1 cellular context compared by ENCODE assay signal in genomic region chr18:712401-713134, GRCh38.
TF ChIP-seq lines count a peak whose summit lies in the region.

A gene with protein sequence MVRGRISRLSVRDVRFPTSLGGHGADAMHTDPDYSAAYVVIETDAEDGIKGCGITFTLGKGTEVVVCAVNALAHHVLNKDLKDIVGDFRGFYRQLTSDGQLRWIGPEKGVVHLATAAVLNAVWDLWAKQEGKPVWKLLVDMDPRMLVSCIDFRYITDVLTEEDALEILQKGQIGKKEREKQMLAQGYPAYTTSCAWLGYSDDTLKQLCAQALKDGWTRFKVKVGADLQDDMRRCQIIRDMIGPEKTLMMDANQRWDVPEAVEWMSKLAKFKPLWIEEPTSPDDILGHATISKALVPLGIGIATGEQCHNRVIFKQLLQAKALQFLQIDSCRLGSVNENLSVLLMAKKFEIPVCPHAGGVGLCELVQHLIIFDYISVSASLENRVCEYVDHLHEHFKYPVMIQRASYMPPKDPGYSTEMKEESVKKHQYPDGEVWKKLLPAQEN (minus strand): TSS chr18:712630. CDS start chr18:712587, 43 bp downstream.

TF ChIP-seq in HepG2, 621 proteins besides CTCF, POLR2A, EP300 and RAD21 (continued from another document and continues in another):
- TF ChIP-seq, protein P1, sequence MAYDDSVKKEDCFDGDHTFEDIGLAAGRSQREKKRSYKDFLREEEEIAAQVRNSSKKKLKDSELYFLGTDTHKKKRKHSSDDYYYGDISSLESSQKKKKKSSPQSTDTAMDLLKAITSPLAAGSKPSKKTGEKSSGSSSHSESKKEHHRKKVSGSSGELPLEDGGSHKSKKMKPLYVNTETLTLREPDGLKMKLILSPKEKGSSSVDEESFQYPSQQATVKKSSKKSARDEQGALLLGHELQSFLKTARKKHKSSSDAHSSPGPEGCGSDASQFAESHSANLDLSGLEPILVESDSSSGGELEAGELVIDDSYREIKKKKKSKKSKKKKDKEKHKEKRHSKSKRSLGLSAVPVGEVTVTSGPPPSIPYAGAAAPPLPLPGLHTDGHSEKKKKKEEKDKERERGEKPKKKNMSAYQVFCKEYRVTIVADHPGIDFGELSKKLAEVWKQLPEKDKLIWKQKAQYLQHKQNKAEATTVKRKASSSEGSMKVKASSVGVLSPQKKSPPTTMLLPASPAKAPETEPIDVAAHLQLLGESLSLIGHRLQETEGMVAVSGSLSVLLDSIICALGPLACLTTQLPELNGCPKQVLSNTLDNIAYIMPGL (CRISPR knock-in tag; IDR thresholded peaks at IDR 0.05; ENCODE audit: borderline replicate concordance in 1 of 2, low read depth in 1 of 2) = peak; percentile 55 to 68; a peak in 3 of 4 replicates
- TF ChIP-seq CREB1 (IDR thresholded peaks at IDR 0.05) (no peak), CREB1 (CRISPR knock-in tag; IDR thresholded peaks at IDR 0.05) (no peak), KDM1A (CRISPR knock-in tag; IDR thresholded peaks at IDR 0.05) (0 out of 2 replicates have a peak, but pooled peaks have one; percentile 61), GLI4 (CRISPR knock-in tag; IDR thresholded peaks at IDR 0.05; ENCODE audit: borderline replicate concordance) (no peak), LCORL (IDR thresholded peaks at IDR 0.05) (no peak), LCORL (CRISPR knock-in tag; IDR thresholded peaks at IDR 0.05) (no peak), ZFP41 (CRISPR knock-in tag; IDR thresholded peaks at IDR 0.05; ENCODE audit: borderline replicate concordance) (peak; percentile 74; the same call in 1 of the 2 replicates), ASH2L (IDR thresholded peaks at IDR 0.05; ENCODE audit: insufficient read length, low read depth, low read length) (peak; percentile 47), TCF12 (IDR thresholded peaks at IDR 0.05) (no peak), TCF12 (CRISPR knock-in tag; IDR thresholded peaks at IDR 0.05) (0 out of 2 replicates have a peak, but pooled peaks have one; percentile 40), CCDC6 (CRISPR knock-in tag; IDR thresholded peaks at IDR 0.05) (no peak; the same call in 1 of the 2 replicates), ZNF850 (CRISPR knock-in tag; conservative IDR thresholded peaks at IDR 0.05) (peak; percentile 69; the same call in 1 of the 2 replicates), SIX4 (CRISPR knock-in tag; IDR thresholded peaks at IDR 0.05) (no peak), ZNF816 (CRISPR knock-in tag; IDR thresholded peaks at IDR 0.05; ENCODE audit: borderline replicate concordance) (peak; percentile 73), ZNF121 (CRISPR knock-in tag; IDR thresholded peaks at IDR 0.05) (0 out of 2 replicates have a peak, but pooled peaks have one; percentile 17), ZNF503 (CRISPR knock-in tag; IDR thresholded peaks at IDR 0.05) (no peak), HES4 (CRISPR knock-in tag; IDR thresholded peaks at IDR 0.05; ENCODE audit: borderline replicate concordance) (peak; percentile 98), ZNF616 (CRISPR knock-in tag; IDR thresholded peaks at IDR 0.05; ENCODE audit: low read depth) (peak; percentile 93), XBP1 (CRISPR knock-in tag; IDR thresholded peaks at IDR 0.05) (no peak), EHMT2 (IDR thresholded peaks at IDR 0.05; ENCODE audit: borderline replicate concordance, low read depth, low read length) (no peak), CEBPB (IDR thresholded peaks at IDR 0.05; ENCODE audit: borderline replicate concordance, low read depth, low read length) (no peak), MAZ (IDR thresholded peaks at IDR 0.05; ENCODE audit: borderline replicate concordance, low read depth, low read length) (no peak), MAZ (CRISPR knock-in tag; IDR thresholded peaks at IDR 0.05; ENCODE audit: low read depth) (peak; percentile 71; the same call in 1 of the 2 replicates), ZBTB8A (CRISPR knock-in tag; IDR thresholded peaks at IDR 0.05; ENCODE audit: borderline replicate concordance, low read depth) (no peak), HMGXB3 (CRISPR knock-in tag; IDR thresholded peaks at IDR 0.05; ENCODE audit: borderline replicate concordance) (no peak), FOXP1 (IDR thresholded peaks at IDR 0.05) (no peak), FOXP1 (CRISPR knock-in tag; IDR thresholded peaks at IDR 0.05) (no peak), ZNF605 (CRISPR knock-in tag; IDR thresholded peaks at IDR 0.05) (peak; percentile 84; the same call in 1 of the 2 replicates), PATZ1 (CRISPR knock-in tag; IDR thresholded peaks at IDR 0.05) (peak; percentile 70)
- TF ChIP-seq, protein P2, sequence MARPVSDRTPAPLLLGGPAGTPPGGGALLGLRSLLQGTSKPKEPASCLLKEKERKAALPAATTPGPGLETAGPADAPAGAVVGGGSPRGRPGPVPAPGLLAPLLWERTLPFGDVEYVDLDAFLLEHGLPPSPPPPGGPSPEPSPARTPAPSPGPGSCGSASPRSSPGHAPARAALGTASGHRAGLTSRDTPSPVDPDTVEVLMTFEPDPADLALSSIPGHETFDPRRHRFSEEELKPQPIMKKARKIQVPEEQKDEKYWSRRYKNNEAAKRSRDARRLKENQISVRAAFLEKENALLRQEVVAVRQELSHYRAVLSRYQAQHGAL (CRISPR knock-in tag; IDR thresholded peaks at IDR 0.05; ENCODE audit: not compliant biosample characterization) = no peak
- TF ChIP-seq, protein P3, sequence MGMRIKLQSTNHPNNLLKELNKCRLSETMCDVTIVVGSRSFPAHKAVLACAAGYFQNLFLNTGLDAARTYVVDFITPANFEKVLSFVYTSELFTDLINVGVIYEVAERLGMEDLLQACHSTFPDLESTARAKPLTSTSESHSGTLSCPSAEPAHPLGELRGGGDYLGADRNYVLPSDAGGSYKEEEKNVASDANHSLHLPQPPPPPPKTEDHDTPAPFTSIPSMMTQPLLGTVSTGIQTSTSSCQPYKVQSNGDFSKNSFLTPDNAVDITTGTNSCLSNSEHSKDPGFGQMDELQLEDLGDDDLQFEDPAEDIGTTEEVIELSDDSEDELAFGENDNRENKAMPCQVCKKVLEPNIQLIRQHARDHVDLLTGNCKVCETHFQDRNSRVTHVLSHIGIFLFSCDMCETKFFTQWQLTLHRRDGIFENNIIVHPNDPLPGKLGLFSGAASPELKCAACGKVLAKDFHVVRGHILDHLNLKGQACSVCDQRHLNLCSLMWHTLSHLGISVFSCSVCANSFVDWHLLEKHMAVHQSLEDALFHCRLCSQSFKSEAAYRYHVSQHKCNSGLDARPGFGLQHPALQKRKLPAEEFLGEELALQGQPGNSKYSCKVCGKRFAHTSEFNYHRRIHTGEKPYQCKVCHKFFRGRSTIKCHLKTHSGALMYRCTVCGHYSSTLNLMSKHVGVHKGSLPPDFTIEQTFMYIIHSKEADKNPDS (CRISPR knock-in tag; IDR thresholded peaks at IDR 0.05) = no peak
- TF ChIP-seq, protein P4, sequence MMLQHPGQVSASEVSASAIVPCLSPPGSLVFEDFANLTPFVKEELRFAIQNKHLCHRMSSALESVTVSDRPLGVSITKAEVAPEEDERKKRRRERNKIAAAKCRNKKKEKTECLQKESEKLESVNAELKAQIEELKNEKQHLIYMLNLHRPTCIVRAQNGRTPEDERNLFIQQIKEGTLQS (CRISPR knock-in tag; IDR thresholded peaks at IDR 0.05) = peak; percentile 9; the same call in 1 of the 2 replicates
- TF ChIP-seq, protein P5, sequence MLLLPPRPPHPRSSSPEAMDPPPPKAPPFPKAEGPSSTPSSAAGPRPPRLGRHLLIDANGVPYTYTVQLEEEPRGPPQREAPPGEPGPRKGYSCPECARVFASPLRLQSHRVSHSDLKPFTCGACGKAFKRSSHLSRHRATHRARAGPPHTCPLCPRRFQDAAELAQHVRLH (CRISPR knock-in tag; IDR thresholded peaks at IDR 0.05; ENCODE audit: borderline replicate concordance, low read depth) = no peak; the same call in 1 of the 2 replicates
- TF ChIP-seq, protein P6, sequence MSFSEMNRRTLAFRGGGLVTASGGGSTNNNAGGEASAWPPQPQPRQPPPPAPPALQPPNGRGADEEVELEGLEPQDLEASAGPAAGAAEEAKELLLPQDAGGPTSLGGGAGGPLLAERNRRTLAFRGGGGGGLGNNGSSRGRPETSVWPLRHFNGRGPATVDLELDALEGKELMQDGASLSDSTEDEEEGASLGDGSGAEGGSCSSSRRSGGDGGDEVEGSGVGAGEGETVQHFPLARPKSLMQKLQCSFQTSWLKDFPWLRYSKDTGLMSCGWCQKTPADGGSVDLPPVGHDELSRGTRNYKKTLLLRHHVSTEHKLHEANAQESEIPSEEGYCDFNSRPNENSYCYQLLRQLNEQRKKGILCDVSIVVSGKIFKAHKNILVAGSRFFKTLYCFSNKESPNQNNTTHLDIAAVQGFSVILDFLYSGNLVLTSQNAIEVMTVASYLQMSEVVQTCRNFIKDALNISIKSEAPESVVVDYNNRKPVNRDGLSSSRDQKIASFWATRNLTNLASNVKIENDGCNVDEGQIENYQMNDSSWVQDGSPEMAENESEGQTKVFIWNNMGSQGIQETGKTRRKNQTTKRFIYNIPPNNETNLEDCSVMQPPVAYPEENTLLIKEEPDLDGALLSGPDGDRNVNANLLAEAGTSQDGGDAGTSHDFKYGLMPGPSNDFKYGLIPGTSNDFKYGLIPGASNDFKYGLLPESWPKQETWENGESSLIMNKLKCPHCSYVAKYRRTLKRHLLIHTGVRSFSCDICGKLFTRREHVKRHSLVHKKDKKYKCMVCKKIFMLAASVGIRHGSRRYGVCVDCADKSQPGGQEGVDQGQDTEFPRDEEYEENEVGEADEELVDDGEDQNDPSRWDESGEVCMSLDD (CRISPR knock-in tag; IDR thresholded peaks at IDR 0.05; ENCODE audit: borderline replicate concordance) = no peak
- TF ChIP-seq, protein P7, sequence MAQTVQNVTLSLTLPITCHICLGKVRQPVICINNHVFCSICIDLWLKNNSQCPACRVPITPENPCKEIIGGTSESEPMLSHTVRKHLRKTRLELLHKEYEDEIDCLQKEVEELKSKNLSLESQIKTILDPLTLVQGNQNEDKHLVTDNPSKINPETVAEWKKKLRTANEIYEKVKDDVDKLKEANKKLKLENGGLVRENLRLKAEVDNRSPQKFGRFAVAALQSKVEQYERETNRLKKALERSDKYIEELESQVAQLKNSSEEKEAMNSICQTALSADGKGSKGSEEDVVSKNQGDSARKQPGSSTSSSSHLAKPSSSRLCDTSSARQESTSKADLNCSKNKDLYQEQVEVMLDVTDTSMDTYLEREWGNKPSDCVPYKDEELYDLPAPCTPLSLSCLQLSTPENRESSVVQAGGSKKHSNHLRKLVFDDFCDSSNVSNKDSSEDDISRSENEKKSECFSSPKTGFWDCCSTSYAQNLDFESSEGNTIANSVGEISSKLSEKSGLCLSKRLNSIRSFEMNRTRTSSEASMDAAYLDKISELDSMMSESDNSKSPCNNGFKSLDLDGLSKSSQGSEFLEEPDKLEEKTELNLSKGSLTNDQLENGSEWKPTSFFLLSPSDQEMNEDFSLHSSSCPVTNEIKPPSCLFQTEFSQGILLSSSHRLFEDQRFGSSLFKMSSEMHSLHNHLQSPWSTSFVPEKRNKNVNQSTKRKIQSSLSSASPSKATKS (CRISPR knock-in tag; IDR thresholded peaks at IDR 0.05) = no peak
